In genomic region chr3:2090095-2090494, GRCh38 we compare ENCODE assay signal across 9 cellular contexts. TPM values are rescaled to one million over a fixed set of nuclear protein-coding genes. Genes with fewer than 3 reads are reported as not detected.
"Had no signal": no experiment of that assay in that cellular context is flagged by ENCODE, and none has a peak within 500 bp of the region (broad histone marks: within the 10 kb centered on the region; RNA-seq: fewer than 3 reads in every experiment).

No MANE protein-coding gene starts in this region.

- H3K4me1 ChIP-seq: HAP-1 had no signal

- H3K9me3 ChIP-seq: HAP-1 had no signal

- H3K27ac ChIP-seq: GM23248 had no signal

- H3K36me3 ChIP-seq: HAP-1 had no signal

- ATAC-seq: GM23338, HCT116 had no signal

- H3K4me2 ChIP-seq: GM23338 had no signal

- H3K4me3 ChIP-seq: GM23248, GM23338, HAP-1 had no signal

- H3K27ac Mint-ChIP-seq: GM23338, H9, HFFc6 had no signal

- H3K4me1 Mint-ChIP-seq: GM23338 had no signal

- H3K9ac ChIP-seq: GM23248 had no signal

- DNase-seq: GM23248, GOT3, H7, H9, HCEC 1CT, HFFc6 had no signal

- H3K4me3 Mint-ChIP-seq: GM23338, H9, HFFc6 had no signal

- H2AFZ ChIP-seq: GM23248, GM23338 had no signal

RNA-seq across cellular contexts. Expression of gene CNTN4, which starts 8.6 kb away (rescaled TPM):
- total RNA-seq: GM23248, HFFc6 had no signal
- polyA plus RNA-seq: GM23248 had no signal
